Comparison of ENCODE assay signal across 25 cellular contexts in the genomic region with DNA sequence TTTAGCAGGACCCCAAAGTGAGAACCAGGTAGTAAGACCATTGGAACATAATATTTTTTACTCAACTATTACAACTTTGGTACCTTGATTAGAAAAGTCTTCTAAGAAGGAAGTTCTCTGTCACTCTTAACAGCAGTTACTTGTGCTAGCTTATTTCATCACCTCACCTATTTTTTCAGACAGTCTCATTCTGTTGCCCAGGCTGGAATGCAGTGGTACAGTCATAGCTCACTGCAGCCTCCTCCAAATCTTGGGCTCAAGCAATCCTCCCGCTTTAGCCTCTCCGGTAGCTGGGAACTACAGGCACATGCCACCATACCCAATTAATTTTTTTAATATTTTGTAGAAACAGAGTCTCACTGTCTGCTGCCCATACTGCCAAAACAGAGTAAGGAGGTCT. TPM values are rescaled to one million over a fixed set of nuclear protein-coding genes. Genes with fewer than 3 reads are reported as not detected.
DNase-seq lines count a peak whose midpoint lies in the region; ATAC-seq and TF ChIP-seq lines count a peak whose summit lies in the region.
"Had no signal": no experiment of that assay in that cellular context is flagged by ENCODE, and none has a peak within 500 bp of the region (broad histone marks: within the 10 kb centered on the region; RNA-seq: fewer than 3 reads in every experiment).

No MANE protein-coding gene starts in this region.

- H3K4me3 ChIP-seq in left lung (no peak overlapping the region), transverse colon (no peak overlapping the region)
- H3K4me3 ChIP-seq: A549, adrenal gland, esophagus squamous epithelium, gastrocnemius medialis, GM23338, left ventricle myocardium inferior, right lobe of liver had no signal

- H3K27me3 ChIP-seq in left lung (no peaks in the 10 kb centered on the region), transverse colon (no peaks in the 10 kb centered on the region)
- H3K27me3 ChIP-seq: adrenal gland, esophagus squamous epithelium, gastrocnemius medialis, right lobe of liver had no signal

- TF ChIP-seq CTCF in left lung (IDR thresholded peaks at IDR 0.05) (no peak), transverse colon (IDR thresholded peaks at IDR 0.05) (no peak)

- no peak for TF ChIP-seq POLR2A in transverse colon (IDR thresholded peaks at IDR 0.05)

- WGBS in transverse colon (ENCODE audit: low coverage in 1 of 2), 2 donors = 98 to 100% methylated on average over 2 of the region's 2 CpGs

- ATAC-seq in left lung (peak; percentile 77), SK-N-SH treated with all-trans-retinoic acid at 6 μM for 48 hours (no peak), HG03097 (IDR thresholded peaks at IDR 0.05; ENCODE audit: low FRiP score, unreplicated experiment) (no peak)
- no peak for ATAC-seq in stimulated activated naive CD8-positive, alpha-beta T cell treated with anti-CD3 and anti-CD28 coated beads, Interleukin-15, amount 100 ng/mL, for 72 hours
- ATAC-seq: A549, gastrocnemius medialis, GM23338, right lobe of liver, Right ventricle myocardium inferior had no signal

- H3K27ac Mint-ChIP-seq in activated T-cell treated with anti-CD3 and anti-CD28 coated beads, Interleukin-2, amount 50 U/mL, for 24 hours = peak overlapping the region; percentile 79
- H3K27ac Mint-ChIP-seq in activated CD4-positive, alpha-beta memory T cell treated with anti-CD3 and anti-CD28 coated beads for 36 hours = peak overlapping the region; percentile 58
- peak overlapping the region; percentile 67 to 88 for H3K27ac Mint-ChIP-seq in stimulated activated naive CD8-positive, alpha-beta T cell treated with anti-CD3 and anti-CD28 coated beads, Interleukin-15, amount 100 ng/mL, for 72 hours
- H3K27ac Mint-ChIP-seq: GM23338, HFFc6 had no signal

- TF ChIP-seq EP300 in transverse colon (IDR thresholded peaks at IDR 0.05; ENCODE audit: low read depth) = no peak

- no peak for DNase-seq in activated T-cell treated with anti-CD3 and anti-CD28 coated beads, Interleukin-2, amount 50 U/mL, for 24 hours
- DNase-seq in activated T-cell treated with anti-CD3 and anti-CD28 coated beads, Interleukin-2, amount 50 U/mL, for 48 hours = no peak
- no peak for DNase-seq in activated CD4-positive, alpha-beta memory T cell treated with anti-CD3 and anti-CD28 coated beads for 36 hours
- no peak for DNase-seq in left lung
- no peak for DNase-seq in stimulated activated naive CD8-positive, alpha-beta T cell treated with anti-CD3 and anti-CD28 coated beads, Interleukin-15, amount 100 ng/mL, for 72 hours
- DNase-seq in transverse colon = no peak
- DNase-seq: adrenal gland; effector CD8-positive, alpha-beta T cell; esophagus squamous epithelium; gastrocnemius medialis; GDM1; HFFc6; hypothalamus; left ventricle myocardium inferior; midbrain; NCI-H1417 treated with DMSO at 0.1 percent for 48 hours; PC-3; right lobe of liver; stimulated activated CD4-positive, alpha-beta T cell treated with anti-CD3 and anti-CD28 coated beads, Interleukin-4, amount 100 ng/mL, for 4 hours had no signal

- H3K9me3 ChIP-seq in left lung = no peaks in the 10 kb centered on the region
- no peaks in the 10 kb centered on the region for H3K9me3 ChIP-seq in transverse colon
- H3K9me3 ChIP-seq: A549, adrenal gland, esophagus squamous epithelium, gastrocnemius medialis, left ventricle myocardium inferior, right lobe of liver had no signal

- H3K27ac ChIP-seq in left lung (peak overlapping the region in 1 of 2 donors; percentile 51), transverse colon (no peak overlapping the region)
- H3K27ac ChIP-seq: A549, adrenal gland, esophagus squamous epithelium, gastrocnemius medialis, left ventricle myocardium inferior, right lobe of liver had no signal

- H3K36me3 ChIP-seq in left lung (peaks cover 0 to 100% of the 10 kb centered on the region in 2 donors), transverse colon (peaks cover 0 to 68% (median 23%) of the 10 kb centered on the region in 4 donors)

- no peaks in the 10 kb centered on the region for H3K9me3 Mint-ChIP-seq in activated T-cell treated with anti-CD3 and anti-CD28 coated beads, Interleukin-2, amount 50 U/mL, for 24 hours
- H3K9me3 Mint-ChIP-seq in activated CD4-positive, alpha-beta memory T cell treated with anti-CD3 and anti-CD28 coated beads for 36 hours = no peaks in the 10 kb centered on the region
- H3K9me3 Mint-ChIP-seq in stimulated activated naive CD8-positive, alpha-beta T cell treated with anti-CD3 and anti-CD28 coated beads, Interleukin-15, amount 100 ng/mL, for 72 hours = no peaks in the 10 kb centered on the region
- H3K9me3 Mint-ChIP-seq: GM23338, HFFc6, neural crest cell had no signal

- in situ Hi-C loops in transverse colon (cut with MboI; ENCODE audit: low pct_ligation_motif_present in 1 of 4, low pct_unique_long_range_greater_than_20kb in 1 of 4, low sequenced_read_pairs in 3 of 4) = no loop called here

- no peak overlapping the region for H3K4me3 Mint-ChIP-seq in activated T-cell treated with anti-CD3 and anti-CD28 coated beads, Interleukin-2, amount 50 U/mL, for 24 hours
- H3K4me3 Mint-ChIP-seq in activated CD4-positive, alpha-beta memory T cell treated with anti-CD3 and anti-CD28 coated beads for 36 hours = no peak overlapping the region
- no peak overlapping the region for H3K4me3 Mint-ChIP-seq in stimulated activated naive CD8-positive, alpha-beta T cell treated with anti-CD3 and anti-CD28 coated beads, Interleukin-15, amount 100 ng/mL, for 72 hours
- H3K4me3 Mint-ChIP-seq: GM23338, HFFc6, neural crest cell had no signal

- no peaks in the 10 kb centered on the region for H3K27me3 Mint-ChIP-seq in activated T-cell treated with anti-CD3 and anti-CD28 coated beads, Interleukin-2, amount 50 U/mL, for 24 hours
- H3K27me3 Mint-ChIP-seq in activated CD4-positive, alpha-beta memory T cell treated with anti-CD3 and anti-CD28 coated beads for 36 hours = no peaks in the 10 kb centered on the region
- H3K27me3 Mint-ChIP-seq in stimulated activated naive CD8-positive, alpha-beta T cell treated with anti-CD3 and anti-CD28 coated beads, Interleukin-15, amount 100 ng/mL, for 72 hours = no peaks in the 10 kb centered on the region

- H3K4me1 Mint-ChIP-seq in activated T-cell treated with anti-CD3 and anti-CD28 coated beads, Interleukin-2, amount 50 U/mL, for 24 hours (ENCODE audit: low read depth) = peaks cover 40% of the 10 kb centered on the region
- H3K4me1 Mint-ChIP-seq in activated CD4-positive, alpha-beta memory T cell treated with anti-CD3 and anti-CD28 coated beads for 36 hours (ENCODE audit: low read depth) = peaks cover 34% of the 10 kb centered on the region
- peaks cover 36% of the 10 kb centered on the region for H3K4me1 Mint-ChIP-seq in stimulated activated naive CD8-positive, alpha-beta T cell treated with anti-CD3 and anti-CD28 coated beads, Interleukin-15, amount 100 ng/mL, for 72 hours
- H3K4me1 Mint-ChIP-seq: GM23338 had no signal

- POLR2A ChIA-PET in activated CD4-positive, alpha-beta memory T cell treated with anti-CD3 and anti-CD28 coated beads for 36 hours (lab: Charles Lee) = interaction anchor here (0.9 to 1.0 kb wide), 2 partner anchors 19 to 22 kb away, joined by 3 to 4 read pairs; no protein-coding TSS in a partner anchor

- intact Hi-C loops in activated CD4-positive, alpha-beta memory T cell treated with anti-CD3 and anti-CD28 coated beads for 36 hours (cut with micrococcal nuclease) = no loop called here
- intact Hi-C loops in left lung (cut with DNase I) (no loop called here), transverse colon (cut with DNase I; ENCODE audit: low total_unique reads) (no loop called here)

- CTCF ChIA-PET in activated CD4-positive, alpha-beta memory T cell treated with anti-CD3 and anti-CD28 coated beads for 36 hours (lab: Charles Lee) = interaction anchor here (0.8 to 1.5 kb wide), 3 partner anchors 22 to 52 kb away, joined by 3 to 6 read pairs (median 3); no protein-coding TSS in a partner anchor

- H3K36me3 Mint-ChIP-seq in activated T-cell treated with anti-CD3 and anti-CD28 coated beads, Interleukin-2, amount 50 U/mL, for 24 hours (ENCODE audit: low read depth) = peaks cover 97% of the 10 kb centered on the region
- H3K36me3 Mint-ChIP-seq in activated CD4-positive, alpha-beta memory T cell treated with anti-CD3 and anti-CD28 coated beads for 36 hours = peaks cover 78% of the 10 kb centered on the region

- H3K4me1 ChIP-seq in left lung (peaks cover 11 to 37% of the 10 kb centered on the region in 2 donors), transverse colon (peaks cover 12 to 32% (median 16%) of the 10 kb centered on the region in 4 donors)

TF ChIP-seq in SK-N-SH treated with all-trans-retinoic acid at 6 μM for 48 hours, 23 proteins besides CTCF, POLR2A, EP300 and RAD21 (continues in another document):
- TF ChIP-seq ZFP30 (CRISPR knock-in tag; IDR thresholded peaks at IDR 0.05) = no peak
- TF ChIP-seq, protein P1, sequence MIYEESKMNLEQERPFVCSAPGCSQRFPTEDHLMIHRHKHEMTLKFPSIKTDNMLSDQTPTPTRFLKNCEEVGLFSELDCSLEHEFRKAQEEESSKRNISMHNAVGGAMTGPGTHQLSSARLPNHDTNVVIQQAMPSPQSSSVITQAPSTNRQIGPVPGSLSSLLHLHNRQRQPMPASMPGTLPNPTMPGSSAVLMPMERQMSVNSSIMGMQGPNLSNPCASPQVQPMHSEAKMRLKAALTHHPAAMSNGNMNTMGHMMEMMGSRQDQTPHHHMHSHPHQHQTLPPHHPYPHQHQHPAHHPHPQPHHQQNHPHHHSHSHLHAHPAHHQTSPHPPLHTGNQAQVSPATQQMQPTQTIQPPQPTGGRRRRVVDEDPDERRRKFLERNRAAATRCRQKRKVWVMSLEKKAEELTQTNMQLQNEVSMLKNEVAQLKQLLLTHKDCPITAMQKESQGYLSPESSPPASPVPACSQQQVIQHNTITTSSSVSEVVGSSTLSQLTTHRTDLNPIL (CRISPR knock-in tag; IDR thresholded peaks at IDR 0.05; ENCODE audit: low read depth) = no peak
- TF ChIP-seq SNAI2 (CRISPR knock-in tag; IDR thresholded peaks at IDR 0.05) = no peak
- TF ChIP-seq ISL1 (CRISPR knock-in tag; IDR thresholded peaks at IDR 0.05) = no peak

RNA-seq across cellular contexts. Expression of a gene that starts 18.0 kb away (rescaled TPM):
- 100 to 1,000 TPM; 564 to 570 TPM for total RNA-seq in activated CD4-positive, alpha-beta memory T cell treated with anti-CD3 and anti-CD28 coated beads for 36 hours
- total RNA-seq in left lung (100 to 1,000 TPM; 361 to 452 TPM), transverse colon (100 to 1,000 TPM in 3 of 4 donors, 10 to 100 TPM in 1; 65.5 to 343 (median 275) TPM)

RNA-seq across cellular contexts. Expression of a gene that starts 25.8 kb away (rescaled TPM):
- under 1 TPM; 0.14 to 0.19 TPM for total RNA-seq in activated CD4-positive, alpha-beta memory T cell treated with anti-CD3 and anti-CD28 coated beads for 36 hours
- total RNA-seq in left lung = 1 to 10 TPM; 1.7 to 4.3 TPM
- total RNA-seq in transverse colon = 1 to 10 TPM in 2 of 4 donors, not detected in 2; 2.5 to 3.0 TPM
- total RNA-seq: GM23338 had no signal

RNA-seq across cellular contexts. Expression of a gene that starts 34.9 kb away (rescaled TPM):
- 10 to 100 TPM; 60.8 to 65.6 TPM for total RNA-seq in activated CD4-positive, alpha-beta memory T cell treated with anti-CD3 and anti-CD28 coated beads for 36 hours
- total RNA-seq in left lung (10 to 100 TPM; 55.2 to 57.2 TPM), transverse colon (100 to 1,000 TPM in 3 of 4 donors, 10 to 100 TPM in 1; 96.9 to 466 (median 174) TPM)

RNA-seq across cellular contexts. Expression of a gene that starts 35.3 kb away (rescaled TPM):
- total RNA-seq in activated CD4-positive, alpha-beta memory T cell treated with anti-CD3 and anti-CD28 coated beads for 36 hours = 10 to 100 TPM; 18.4 to 19.4 TPM
- total RNA-seq in left lung (10 to 100 TPM; 93.4 to 96.8 TPM), transverse colon (100 to 1,000 TPM in 2 of 4 donors, 10 to 100 TPM in 2; 14.3 to 111 (median 100) TPM)

RNA-seq across cellular contexts. Expression of a gene that starts 57.3 kb away (rescaled TPM):
- 10 to 100 TPM; 71.8 to 79.2 TPM for total RNA-seq in activated CD4-positive, alpha-beta memory T cell treated with anti-CD3 and anti-CD28 coated beads for 36 hours
- total RNA-seq in left lung (100 to 1,000 TPM; 281 to 308 TPM), transverse colon (100 to 1,000 TPM in 3 of 4 donors, 10 to 100 TPM in 1; 80.0 to 356 (median 200) TPM)
